1 cellular context compared by ENCODE assay signal in the genomic region with DNA sequence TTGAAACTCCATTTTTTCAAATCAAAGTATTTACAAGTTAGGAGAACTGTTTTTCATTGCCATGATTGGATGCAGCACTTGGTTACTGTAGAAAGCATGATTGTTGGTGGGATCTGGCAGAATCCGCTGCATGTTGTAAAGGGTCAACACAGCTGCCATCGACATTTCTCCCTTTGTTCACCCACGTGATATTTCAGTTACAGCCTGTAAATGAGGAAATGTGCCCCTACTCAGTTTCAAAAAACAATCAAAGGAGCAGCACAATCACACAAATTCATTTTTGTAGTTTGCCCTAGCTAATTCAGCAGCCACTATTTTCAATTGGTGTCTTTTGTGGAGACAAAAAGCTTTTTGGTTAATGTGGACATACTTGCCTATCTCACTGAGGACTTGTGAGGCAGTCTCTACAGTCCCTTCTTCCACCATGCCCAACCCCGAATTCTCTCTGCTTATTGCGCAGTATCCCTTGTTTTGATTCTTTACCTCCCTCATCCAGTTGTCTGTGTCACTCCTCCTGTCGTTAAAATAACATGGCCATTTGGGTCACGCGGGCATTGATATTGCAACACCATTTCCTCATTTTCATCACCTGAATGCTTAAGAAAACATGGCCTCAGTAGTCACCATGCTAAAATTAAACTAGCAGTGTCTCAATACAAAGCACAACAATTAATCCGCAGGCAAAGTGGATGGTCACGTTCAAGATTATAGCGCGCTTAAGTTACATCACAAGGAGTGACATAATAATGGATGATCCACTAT.
A peak's percentile ranks its signal among the peaks of the same experiment; 100 is the strongest.
TF ChIP-seq lines count a peak whose summit lies in the region.

No MANE protein-coding gene starts in this region.

TF ChIP-seq in HepG2, 621 proteins besides CTCF, POLR2A, EP300 and RAD21 (continued from another document):
- TF ChIP-seq, protein P1, sequence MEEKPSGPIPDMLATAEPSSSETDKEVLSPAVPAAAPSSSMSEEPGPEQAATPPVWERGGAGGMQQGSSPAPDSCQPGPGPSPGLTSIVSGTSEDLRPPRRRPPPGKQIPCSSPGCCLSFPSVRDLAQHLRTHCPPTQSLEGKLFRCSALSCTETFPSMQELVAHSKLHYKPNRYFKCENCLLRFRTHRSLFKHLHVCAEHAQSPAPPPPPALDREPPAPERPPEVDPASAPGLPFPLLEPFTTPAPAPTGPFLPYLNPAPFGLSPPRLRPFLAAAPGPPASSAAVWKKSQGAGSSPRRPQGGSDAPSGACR (CRISPR knock-in tag; IDR thresholded peaks at IDR 0.05): no peak
- TF ChIP-seq, protein P2, sequence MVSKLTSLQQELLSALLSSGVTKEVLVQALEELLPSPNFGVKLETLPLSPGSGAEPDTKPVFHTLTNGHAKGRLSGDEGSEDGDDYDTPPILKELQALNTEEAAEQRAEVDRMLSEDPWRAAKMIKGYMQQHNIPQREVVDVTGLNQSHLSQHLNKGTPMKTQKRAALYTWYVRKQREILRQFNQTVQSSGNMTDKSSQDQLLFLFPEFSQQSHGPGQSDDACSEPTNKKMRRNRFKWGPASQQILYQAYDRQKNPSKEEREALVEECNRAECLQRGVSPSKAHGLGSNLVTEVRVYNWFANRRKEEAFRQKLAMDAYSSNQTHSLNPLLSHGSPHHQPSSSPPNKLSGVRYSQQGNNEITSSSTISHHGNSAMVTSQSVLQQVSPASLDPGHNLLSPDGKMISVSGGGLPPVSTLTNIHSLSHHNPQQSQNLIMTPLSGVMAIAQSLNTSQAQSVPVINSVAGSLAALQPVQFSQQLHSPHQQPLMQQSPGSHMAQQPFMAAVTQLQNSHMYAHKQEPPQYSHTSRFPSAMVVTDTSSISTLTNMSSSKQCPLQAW (CRISPR knock-in tag; IDR thresholded peaks at IDR 0.05): no peak
- TF ChIP-seq HOXA5 (CRISPR knock-in tag; IDR thresholded peaks at IDR 0.05): no peak
- TF ChIP-seq FOSL2 (CRISPR knock-in tag; IDR thresholded peaks at IDR 0.05): 0 out of 2 replicates have a peak, but pooled peaks have one; percentile 8
- TF ChIP-seq ZNF180 (CRISPR knock-in tag; IDR thresholded peaks at IDR 0.05; ENCODE audit: borderline replicate concordance, low read depth): no peak
- TF ChIP-seq, protein P3, sequence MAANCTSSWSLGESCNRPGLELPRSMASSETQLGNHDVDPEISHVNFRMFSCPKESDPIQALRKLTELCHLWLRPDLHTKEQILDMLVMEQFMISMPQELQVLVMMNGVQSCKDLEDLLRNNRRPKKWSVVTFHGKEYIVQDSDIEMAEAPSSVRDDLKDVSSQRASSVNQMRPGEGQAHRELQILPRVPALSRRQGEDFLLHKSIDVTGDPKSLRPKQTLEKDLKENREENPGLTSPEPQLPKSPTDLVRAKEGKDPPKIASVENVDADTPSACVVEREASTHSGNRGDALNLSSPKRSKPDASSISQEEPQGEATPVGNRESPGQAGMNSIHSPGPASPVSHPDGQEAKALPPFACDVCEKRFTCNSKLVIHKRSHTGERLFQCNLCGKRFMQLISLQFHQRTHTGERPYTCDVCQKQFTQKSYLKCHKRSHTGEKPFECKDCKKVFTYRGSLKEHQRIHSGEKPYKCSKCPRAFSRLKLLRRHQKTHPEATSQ (CRISPR knock-in tag; IDR thresholded peaks at IDR 0.05; ENCODE audit: borderline replicate concordance): no peak
- TF ChIP-seq NFE2L2 (IDR thresholded peaks at IDR 0.05; ENCODE audit: low read length): no peak
- TF ChIP-seq JDP2 (CRISPR knock-in tag; IDR thresholded peaks at IDR 0.05; ENCODE audit: borderline replicate concordance): no peak
- no peak for TF ChIP-seq NFKBIZ (CRISPR knock-in tag; IDR thresholded peaks at IDR 0.05)
- no peak for TF ChIP-seq ATRX (CRISPR knock-in tag; IDR thresholded peaks at IDR 0.05; ENCODE audit: borderline replicate concordance)
- TF ChIP-seq ZNF777 (CRISPR knock-in tag; IDR thresholded peaks at IDR 0.05): no peak
- TF ChIP-seq ZBTB38 (CRISPR knock-in tag; IDR thresholded peaks at IDR 0.05): peak; percentile 33; the same call in 1 of the 2 replicates
- TF ChIP-seq HOXA3 (CRISPR knock-in tag; IDR thresholded peaks at IDR 0.05): peak; percentile 52
- TF ChIP-seq ZSCAN9 (CRISPR knock-in tag; IDR thresholded peaks at IDR 0.05; ENCODE audit: borderline replicate concordance): no peak
- TF ChIP-seq CHD4 (IDR thresholded peaks at IDR 0.05; ENCODE audit: borderline replicate concordance, low read length): no peak
- no peak for TF ChIP-seq JUNB (CRISPR knock-in tag; IDR thresholded peaks at IDR 0.05; ENCODE audit: borderline replicate concordance)
- TF ChIP-seq, protein P4, sequence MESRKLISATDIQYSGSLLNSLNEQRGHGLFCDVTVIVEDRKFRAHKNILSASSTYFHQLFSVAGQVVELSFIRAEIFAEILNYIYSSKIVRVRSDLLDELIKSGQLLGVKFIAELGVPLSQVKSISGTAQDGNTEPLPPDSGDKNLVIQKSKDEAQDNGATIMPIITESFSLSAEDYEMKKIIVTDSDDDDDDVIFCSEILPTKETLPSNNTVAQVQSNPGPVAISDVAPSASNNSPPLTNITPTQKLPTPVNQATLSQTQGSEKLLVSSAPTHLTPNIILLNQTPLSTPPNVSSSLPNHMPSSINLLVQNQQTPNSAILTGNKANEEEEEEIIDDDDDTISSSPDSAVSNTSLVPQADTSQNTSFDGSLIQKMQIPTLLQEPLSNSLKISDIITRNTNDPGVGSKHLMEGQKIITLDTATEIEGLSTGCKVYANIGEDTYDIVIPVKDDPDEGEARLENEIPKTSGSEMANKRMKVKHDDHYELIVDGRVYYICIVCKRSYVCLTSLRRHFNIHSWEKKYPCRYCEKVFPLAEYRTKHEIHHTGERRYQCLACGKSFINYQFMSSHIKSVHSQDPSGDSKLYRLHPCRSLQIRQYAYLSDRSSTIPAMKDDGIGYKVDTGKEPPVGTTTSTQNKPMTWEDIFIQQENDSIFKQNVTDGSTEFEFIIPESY (CRISPR knock-in tag; IDR thresholded peaks at IDR 0.05): peak; percentile 88; the same call in 1 of the 2 replicates
